1 cellular context compared by ENCODE assay signal in the genomic region with DNA sequence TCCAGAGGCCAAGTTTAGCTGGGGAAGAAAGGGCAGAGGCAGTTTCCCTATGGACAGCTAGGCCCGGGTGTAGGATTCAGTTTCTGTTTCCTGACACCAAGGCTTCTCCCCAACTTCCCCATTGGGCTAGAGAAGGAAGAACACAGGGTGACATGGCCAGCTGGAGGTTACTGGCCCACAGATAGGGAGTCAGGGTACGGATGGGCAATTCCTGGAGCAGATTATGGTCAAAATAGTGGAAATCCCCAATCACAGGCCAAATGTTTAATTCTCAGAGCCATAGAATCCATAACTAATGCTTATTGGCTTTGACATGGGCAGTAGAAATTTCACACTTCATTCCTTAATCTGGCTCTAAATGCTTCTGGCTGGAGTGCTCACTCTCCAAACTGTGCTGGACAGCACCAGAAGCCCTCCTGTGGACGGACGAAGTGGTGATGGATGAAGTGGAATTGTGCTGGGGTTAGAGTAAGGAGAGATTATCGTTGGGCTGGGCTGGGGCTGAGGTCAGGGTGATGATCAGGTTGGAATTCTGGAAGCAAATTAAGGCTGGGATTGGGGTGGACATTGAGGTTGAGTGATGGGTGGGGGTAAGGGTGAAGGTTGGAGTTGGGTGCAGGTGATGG.
TF ChIP-seq lines count a peak whose summit lies in the region.

No MANE protein-coding gene starts in this region.

TF ChIP-seq in H1, 55 proteins besides CTCF, POLR2A, EP300 and RAD21:
- TF ChIP-seq ASH2L (IDR thresholded peaks at IDR 0.05; ENCODE audit: low read length), result no peak
- no peak for TF ChIP-seq TBP (IDR thresholded peaks at IDR 0.05; ENCODE audit: low read depth, low read length)
